In the genomic region with DNA sequence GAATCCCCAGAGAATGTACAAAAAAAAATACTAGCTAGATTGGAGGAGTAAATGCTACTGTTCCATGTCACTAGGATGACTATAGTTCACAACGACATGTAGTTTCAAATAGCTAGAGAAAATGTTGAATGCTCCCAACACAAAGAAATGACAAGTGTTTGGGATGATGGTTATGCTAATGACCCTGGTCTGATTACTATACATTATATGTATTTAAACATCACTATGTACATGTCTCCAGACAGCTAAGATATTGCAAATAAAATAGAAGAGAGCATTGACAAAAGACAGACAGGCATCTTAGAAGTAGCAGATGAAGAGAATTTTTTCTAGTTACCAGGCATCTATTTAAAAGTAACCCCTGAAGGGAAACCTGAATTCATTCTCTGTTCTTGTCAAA, we compare ENCODE assay signal across 10 cellular contexts.
"Had no signal": no experiment of that assay in that cellular context is flagged by ENCODE, and none has a peak within 500 bp of the region (broad histone marks: within the 10 kb centered on the region; RNA-seq: fewer than 3 reads in every experiment).

No MANE protein-coding gene starts in this region.

- H3K27ac ChIP-seq: VCaP, WERI-Rb-1 had no signal

- H3K36me3 ChIP-seq: WERI-Rb-1 had no signal

- ATAC-seq: activated CD4-positive, alpha-beta T cell treated with anti-CD3 and anti-CD28 coated beads for 36 hours; activated CD4-positive, CD25-positive, alpha-beta regulatory T cell treated with anti-CD3 and anti-CD28 coated beads, Interleukin-2, amount 50 U/mL, for 24 hours; activated CD8-positive, alpha-beta memory T cell treated with anti-CD3 and anti-CD28 coated beads, Interleukin-2, amount 10 ng/mL, durations not matched to agents 7 days and 5 days; activated CD8-positive, alpha-beta T cell treated with anti-CD3 and anti-CD28 coated beads for 36 hours; activated CD8-positive, alpha-beta T cell treated with anti-CD3 and anti-CD28 coated beads, Interleukin-2, amount 10 ng/mL, durations not matched to agents 7 days and 5 days; T-cell; T-helper 17 cell; WTC11 had no signal
